9 cellular contexts compared by ENCODE assay signal in genomic region chr20:10316582-10316981, GRCh38.
DNase-seq lines count a peak whose midpoint lies in the region; ATAC-seq and TF ChIP-seq lines count a peak whose summit lies in the region.
"Had no signal": no experiment of that assay in that cellular context is flagged by ENCODE, and none has a peak within 500 bp of the region (broad histone marks: within the 10 kb centered on the region; RNA-seq: fewer than 3 reads in every experiment).

No MANE protein-coding gene starts in this region.

- CTCF ChIA-PET in OCI-LY7 (lab: Charles Lee; ENCODE audit: unreplicated experiment): no interaction called here

- H3K36me3 ChIP-seq in OCI-LY7 (ENCODE audit: insufficient read depth, low read length): no peaks in the 10 kb centered on the region

- no peak for ATAC-seq in activated CD4-positive, CD25-positive, alpha-beta regulatory T cell treated with anti-CD3 and anti-CD28 coated beads, Interleukin-2, amount 50 U/mL, for 24 hours
- ATAC-seq in HG02840 (IDR thresholded peaks at IDR 0.05; ENCODE audit: low FRiP score, unreplicated experiment): no peak

- POLR2A ChIA-PET in OCI-LY7 (lab: Charles Lee): no interaction called here

- TF ChIP-seq CTCF in AG10803 (conservative IDR thresholded peaks at IDR 0.05; ENCODE audit: low read length) (peak; percentile 5; the same call in 1 of the 2 replicates), GM12865 (IDR thresholded peaks at IDR 0.05; ENCODE audit: insufficient read depth, low read depth, low read length, missing control alignments) (peak; percentile 27), OCI-LY7 (conservative IDR thresholded peaks at IDR 0.05; ENCODE audit: low read length) (peak; percentile 70), fibroblast of pulmonary artery (IDR thresholded peaks at IDR 0.05; ENCODE audit: low read length, missing control alignments) (peak; percentile 23)

- no peak overlapping the region for H2AFZ ChIP-seq in OCI-LY7 (ENCODE audit: low read length)

- in situ Hi-C loops in G401 (cut with HindIII; ENCODE audit: low sequenced_read_pairs): no loop called here

- DNase-seq in AG10803 (ENCODE audit: low read depth) (no peak), GM12865 (ENCODE audit: low read depth) (peak; percentile 40), OCI-LY7 (ENCODE audit: low spot score) (peak; percentile 4), fibroblast of pulmonary artery (ENCODE audit: low read depth) (no peak), G401 (ENCODE audit: low spot score) (no peak), T-helper 9 cell (no peak)
- DNase-seq: NCI-H446 treated with DMSO at 0.1 percent for 48 hours had no signal

- no peaks in the 10 kb centered on the region for H3K9me3 ChIP-seq in OCI-LY7 (ENCODE audit: low read length)

- no peaks in the 10 kb centered on the region for H3K9me2 ChIP-seq in OCI-LY7 (ENCODE audit: insufficient read depth, low read length)

- no peak overlapping the region for H3K27ac ChIP-seq in OCI-LY7 (ENCODE audit: low read depth, low read length, poor library complexity, severe bottlenecking)

- no peak overlapping the region for H3K4me2 ChIP-seq in OCI-LY7 (ENCODE audit: low read length)

- BruUV-seq in OCI-LY7 (replicated peaks; lab: Mats Ljungman, UMichigan): no TSS peak

- H3K4me1 ChIP-seq in OCI-LY7 (ENCODE audit: insufficient read depth, low read length, poor library complexity, severe bottlenecking): no peaks in the 10 kb centered on the region

- H4K20me1 ChIP-seq in OCI-LY7 (ENCODE audit: insufficient read depth, low read length): no peaks in the 10 kb centered on the region

- intact Hi-C loops in OCI-LY7 (cut with micrococcal nuclease; ENCODE audit: unreplicated experiment): no loop called here

- no peaks in the 10 kb centered on the region for H3K79me2 ChIP-seq in OCI-LY7 (ENCODE audit: insufficient read depth, low read depth, low read length)

- H3K4me3 ChIP-seq in AG10803 (ENCODE audit: low read length): no peak overlapping the region
- no peak overlapping the region for H3K4me3 ChIP-seq in GM12865 (ENCODE audit: low read depth, low read length)
- H3K4me3 ChIP-seq in OCI-LY7 (ENCODE audit: low read depth, low read length, poor library complexity, severe bottlenecking): no peak overlapping the region
- no peak overlapping the region for H3K4me3 ChIP-seq in fibroblast of pulmonary artery (replicated peaks; ENCODE audit: low read depth, low read length)

Comparison
In these comparisons a context has a peak if more than half of its experiments do, and no peak if none do; other contexts are left out.
1. DNase-seq: peak in GM12865 (single experiment) and OCI-LY7 (single experiment); none in AG10803 (single experiment), fibroblast of pulmonary artery (single experiment), G401 (single experiment) and T-helper 9 cell (single experiment).
2. CTCF ChIP-seq: peak in every context shown above with its lines; median percentile 70 in OCI-LY7; 27 in GM12865; 23 in fibroblast of pulmonary artery; 5 in AG10803.